8 cellular contexts compared by ENCODE assay signal in genomic region chr16:89892635-89893034, GRCh38.
"Had no signal": no experiment of that assay in that cellular context is flagged by ENCODE, and none has a peak within 500 bp of the region (broad histone marks: within the 10 kb centered on the region; RNA-seq: fewer than 3 reads in every experiment).

No MANE protein-coding gene starts in this region.

- H3K9me3 ChIP-seq: HAP-1 had no signal

- H3K4me1 ChIP-seq: HAP-1 had no signal

- H3K27ac Mint-ChIP-seq: HFFc6 had no signal

- H3K4me3 ChIP-seq: GM23248, HAP-1, K562 had no signal

- DNase-seq: GM23248, GOT3, HFFc6, IMR-90, KG1 had no signal

- H3K9me3 Mint-ChIP-seq: HFFc6 had no signal

- FAIRE-seq: HTR-8/SVneo, K562 had no signal

- H3K4me3 Mint-ChIP-seq: HFFc6 had no signal

- H2AFZ ChIP-seq: GM23248 had no signal

- H3K9ac ChIP-seq: GM23248 had no signal

- H3K27ac ChIP-seq: GM23248 had no signal
